ENCODE assay signal across 7 cellular contexts in the genomic region with DNA sequence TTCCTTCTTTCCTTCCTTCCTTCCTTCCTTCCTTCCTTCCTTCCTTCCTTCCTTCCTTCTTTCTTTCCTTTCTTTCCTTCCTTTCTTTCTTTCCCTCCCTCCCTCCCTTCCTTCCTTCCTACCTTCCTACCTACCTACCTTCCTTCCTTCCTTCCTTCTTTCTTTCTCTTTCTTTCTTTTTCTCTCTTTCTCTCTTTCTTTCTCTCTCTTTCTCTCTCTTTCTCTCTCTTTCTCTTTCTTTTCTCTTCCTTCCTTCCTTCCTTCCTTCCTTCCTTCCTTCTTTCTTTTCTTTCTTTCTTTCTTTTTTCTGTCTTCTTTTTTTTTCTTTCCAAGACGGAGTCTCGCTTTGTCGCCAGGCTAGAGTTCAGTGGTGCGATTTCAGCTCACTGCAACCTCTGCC.
DNase-seq lines count a peak whose midpoint lies in the region; ATAC-seq, FAIRE-seq and TF ChIP-seq lines count a peak whose summit lies in the region.
"Not testable (repeated sequence)": the region's sequence is repeated elsewhere in the genome, so short reads cannot be mapped to it uniquely, and the experiment has no call there.

No MANE protein-coding gene starts in this region.

- not testable (repeated sequence) for ATAC-seq in GM23338; memory B cell (ENCODE audit: low read depth); stimulated activated effector memory CD8-positive, alpha-beta T cell treated with anti-CD3 and anti-CD28 coated beads, Interleukin-12 subunit alpha, Interleukin-12 subunit beta, amount 100 ng/mL, for 72 hours

- H3K4me2 ChIP-seq in GM23338; astrocyte (ENCODE audit: low read length); neural progenitor cell: not testable (repeated sequence)

- not testable (repeated sequence) for TF ChIP-seq CTCF in GM23338 (conservative IDR thresholded peaks at IDR 0.05; ENCODE audit: low read depth in 2 of 2); astrocyte (IDR thresholded peaks at IDR 0.05; ENCODE audit: insufficient read depth, low read depth, low read length); neural progenitor cell (IDR thresholded peaks at IDR 0.05)

- H3K4me3 ChIP-seq in GM23338; astrocyte (ENCODE audit: insufficient read depth, low read depth, low read length); neural progenitor cell: not testable (repeated sequence)

- not testable (repeated sequence) for H4K20me1 ChIP-seq in GM23338 (replicated peaks; ENCODE audit: insufficient read depth)
- H4K20me1 ChIP-seq in astrocyte (ENCODE audit: insufficient read depth, low read length) (peaks cover 17% of the 10 kb centered on the region), neural progenitor cell (ENCODE audit: low read depth) (peaks cover 39% of the 10 kb centered on the region)

- not testable (repeated sequence) for H3K36me3 ChIP-seq in GM23338 (ENCODE audit: insufficient read depth); astrocyte (ENCODE audit: insufficient read depth, low read length); neural progenitor cell

- not testable (repeated sequence) for H3K27me3 Mint-ChIP-seq in GM23338 (ENCODE audit: insufficient read depth, low read depth, poor library complexity); T-helper 2 cell treated with Interferon-gamma antibody and Interleukin-4, amounts not matched to agents 5 μg/mL and 100 μg/mL, for 36 hours (ENCODE audit: low read depth); astrocyte (ENCODE audit: low read depth, unreplicated experiment); memory B cell; neural progenitor cell (ENCODE audit: insufficient read depth, low read depth); stimulated activated naive CD8-positive, alpha-beta T cell treated with anti-CD3 and anti-CD28 coated beads, Interleukin-15, Interleukin-2, amounts not matched to agents 100 ng/mL and 50 ng/mL, for 24 hours

- H3K36me3 Mint-ChIP-seq in GM23338 (ENCODE audit: low read depth); T-helper 2 cell treated with Interferon-gamma antibody and Interleukin-4, amounts not matched to agents 5 μg/mL and 100 μg/mL, for 36 hours (ENCODE audit: low read depth); astrocyte (ENCODE audit: low read depth, unreplicated experiment); neural progenitor cell: not testable (repeated sequence)
- peaks cover 13% of the 10 kb centered on the region for H3K36me3 Mint-ChIP-seq in memory B cell
- H3K36me3 Mint-ChIP-seq in stimulated activated effector memory CD8-positive, alpha-beta T cell treated with anti-CD3 and anti-CD28 coated beads, Interleukin-12 subunit alpha, Interleukin-12 subunit beta, amount 100 ng/mL, for 72 hours: peaks cover 13% of the 10 kb centered on the region
- H3K36me3 Mint-ChIP-seq in stimulated activated naive CD8-positive, alpha-beta T cell treated with anti-CD3 and anti-CD28 coated beads, Interleukin-15, Interleukin-2, amounts not matched to agents 100 ng/mL and 50 ng/mL, for 24 hours (ENCODE audit: low read depth): peaks cover 13% of the 10 kb centered on the region

- not testable (repeated sequence) for H3K9ac ChIP-seq in astrocyte (ENCODE audit: low read length); neural progenitor cell

- not testable (repeated sequence) for H2AFZ ChIP-seq in GM23338; astrocyte (ENCODE audit: low read depth, low read length); neural progenitor cell (replicated peaks)

- FAIRE-seq in astrocyte (lab: Jason Lieb, UNC): not testable (repeated sequence)

- not testable (repeated sequence) for H3K9me3 ChIP-seq in astrocyte (ENCODE audit: insufficient read depth, low read depth, low read length); neural progenitor cell (ENCODE audit: low read depth)

- DNase-seq in GM23338 (ENCODE audit: low spot score); T-helper 2 cell treated with Interferon-gamma antibody and Interleukin-4, amounts not matched to agents 5 μg/mL and 100 μg/mL, for 36 hours (ENCODE audit: low spot score); astrocyte (ENCODE audit: low read depth); memory B cell (ENCODE audit: low spot score in 2 of 2); neural progenitor cell (ENCODE audit: low spot score); stimulated activated effector memory CD8-positive, alpha-beta T cell treated with anti-CD3 and anti-CD28 coated beads, Interleukin-12 subunit alpha, Interleukin-12 subunit beta, amount 100 ng/mL, for 72 hours (ENCODE audit: low spot score in 2 of 2): not testable (repeated sequence)

- not testable (repeated sequence) for H3K27ac Mint-ChIP-seq in GM23338
- peak overlapping the region; percentile 65 for H3K27ac Mint-ChIP-seq in T-helper 2 cell treated with Interferon-gamma antibody and Interleukin-4, amounts not matched to agents 5 μg/mL and 100 μg/mL, for 36 hours
- H3K27ac Mint-ChIP-seq in astrocyte (ENCODE audit: unreplicated experiment) (peak overlapping the region; percentile 47), memory B cell (peak overlapping the region; percentile 8), neural progenitor cell (peak overlapping the region; percentile 71)
- peak overlapping the region; percentile 78 for H3K27ac Mint-ChIP-seq in stimulated activated effector memory CD8-positive, alpha-beta T cell treated with anti-CD3 and anti-CD28 coated beads, Interleukin-12 subunit alpha, Interleukin-12 subunit beta, amount 100 ng/mL, for 72 hours
- H3K27ac Mint-ChIP-seq in stimulated activated naive CD8-positive, alpha-beta T cell treated with anti-CD3 and anti-CD28 coated beads, Interleukin-15, Interleukin-2, amounts not matched to agents 100 ng/mL and 50 ng/mL, for 24 hours: peak overlapping the region; percentile 58

- H3K4me1 ChIP-seq in GM23338 (ENCODE audit: insufficient read depth) (peaks cover 32% of the 10 kb centered on the region), neural progenitor cell (peaks cover 20% of the 10 kb centered on the region)
- H3K4me1 ChIP-seq in astrocyte (ENCODE audit: insufficient read depth, low read length): not testable (repeated sequence)

- 0 out of 2 replicates have a peak overlapping the region, but pooled peaks have one; percentile 15 for H3K27ac ChIP-seq in GM23338 (ENCODE audit: low read depth)
- H3K27ac ChIP-seq in astrocyte (ENCODE audit: low read depth, low read length); neural progenitor cell: not testable (repeated sequence)

- H3K4me1 Mint-ChIP-seq in GM23338: peaks cover 12% of the 10 kb centered on the region
- not testable (repeated sequence) for H3K4me1 Mint-ChIP-seq in T-helper 2 cell treated with Interferon-gamma antibody and Interleukin-4, amounts not matched to agents 5 μg/mL and 100 μg/mL, for 36 hours (ENCODE audit: low read depth); astrocyte (ENCODE audit: low read depth, unreplicated experiment); memory B cell; neural progenitor cell; stimulated activated naive CD8-positive, alpha-beta T cell treated with anti-CD3 and anti-CD28 coated beads, Interleukin-15, Interleukin-2, amounts not matched to agents 100 ng/mL and 50 ng/mL, for 24 hours (ENCODE audit: low read depth)
- H3K4me1 Mint-ChIP-seq in stimulated activated effector memory CD8-positive, alpha-beta T cell treated with anti-CD3 and anti-CD28 coated beads, Interleukin-12 subunit alpha, Interleukin-12 subunit beta, amount 100 ng/mL, for 72 hours: peaks cover 15% of the 10 kb centered on the region

- peaks cover 21% of the 10 kb centered on the region for H3K79me2 ChIP-seq in GM23338 (replicated peaks; ENCODE audit: insufficient read depth)
- H3K79me2 ChIP-seq in astrocyte (ENCODE audit: insufficient read depth, low read length): peaks cover 34% of the 10 kb centered on the region
- peaks cover 70% of the 10 kb centered on the region for H3K79me2 ChIP-seq in neural progenitor cell (ENCODE audit: low read depth)

- not testable (repeated sequence) for H3K4me3 Mint-ChIP-seq in GM23338; T-helper 2 cell treated with Interferon-gamma antibody and Interleukin-4, amounts not matched to agents 5 μg/mL and 100 μg/mL, for 36 hours; astrocyte (ENCODE audit: unreplicated experiment); memory B cell; neural progenitor cell; stimulated activated effector memory CD8-positive, alpha-beta T cell treated with anti-CD3 and anti-CD28 coated beads, Interleukin-12 subunit alpha, Interleukin-12 subunit beta, amount 100 ng/mL, for 72 hours; stimulated activated naive CD8-positive, alpha-beta T cell treated with anti-CD3 and anti-CD28 coated beads, Interleukin-15, Interleukin-2, amounts not matched to agents 100 ng/mL and 50 ng/mL, for 24 hours

- not testable (repeated sequence) for H3K27me3 ChIP-seq in GM23338 (ENCODE audit: insufficient read depth); astrocyte (ENCODE audit: insufficient read depth, low read length); neural progenitor cell

- not testable (repeated sequence) for H3K9me3 Mint-ChIP-seq in GM23338; T-helper 2 cell treated with Interferon-gamma antibody and Interleukin-4, amounts not matched to agents 5 μg/mL and 100 μg/mL, for 36 hours; astrocyte (ENCODE audit: unreplicated experiment); memory B cell; neural progenitor cell; stimulated activated effector memory CD8-positive, alpha-beta T cell treated with anti-CD3 and anti-CD28 coated beads, Interleukin-12 subunit alpha, Interleukin-12 subunit beta, amount 100 ng/mL, for 72 hours; stimulated activated naive CD8-positive, alpha-beta T cell treated with anti-CD3 and anti-CD28 coated beads, Interleukin-15, Interleukin-2, amounts not matched to agents 100 ng/mL and 50 ng/mL, for 24 hours

- not testable (repeated sequence) for H3K9me2 ChIP-seq in GM23338 (ENCODE audit: insufficient read depth)

- H3F3A ChIP-seq in GM23338 (replicated peaks; ENCODE audit: low read depth): not testable (repeated sequence)
- peaks cover 12% of the 10 kb centered on the region for H3F3A ChIP-seq in neural progenitor cell (ENCODE audit: low read depth)
